ENCODE assay signal across 8 cellular contexts in the genomic region with DNA sequence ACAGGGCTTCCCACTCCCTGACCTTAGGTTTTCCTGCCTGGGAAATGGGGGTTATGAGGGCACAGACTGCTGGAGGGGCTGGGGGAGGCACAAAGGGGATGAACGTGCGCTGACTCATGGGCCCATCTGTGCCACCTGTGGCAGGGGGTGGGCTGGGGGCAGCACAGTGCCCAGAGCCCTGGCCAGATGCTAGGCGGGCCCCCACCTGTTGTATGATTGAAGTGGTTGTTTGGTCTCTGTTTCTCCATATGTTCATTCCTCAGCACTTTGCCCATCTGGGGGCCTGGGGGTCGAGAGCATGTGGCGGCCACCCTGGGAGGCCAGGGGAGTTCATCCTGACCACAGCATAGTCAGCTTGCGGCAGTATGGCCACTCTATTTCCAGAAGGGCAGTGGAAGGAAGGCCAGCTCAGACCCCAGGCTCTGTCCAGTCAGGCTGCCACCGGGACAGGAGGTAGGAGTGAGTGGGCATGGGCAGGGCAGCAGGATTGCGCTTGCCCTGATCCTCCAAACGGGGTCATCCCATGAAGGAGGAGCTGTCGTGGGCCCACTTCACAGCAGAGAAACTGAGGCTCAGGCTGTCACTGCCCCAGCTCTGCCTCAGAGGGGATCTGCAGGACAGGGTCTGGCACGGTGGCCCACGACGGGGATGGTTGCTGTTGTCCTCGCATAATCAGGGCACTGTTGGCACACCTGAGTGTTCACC. TPM values are rescaled to one million over a fixed set of nuclear protein-coding genes. Genes with fewer than 3 reads are reported as not detected.
DNase-seq lines count a peak whose midpoint lies in the region; ATAC-seq and TF ChIP-seq lines count a peak whose summit lies in the region.

No MANE protein-coding gene starts in this region.

- H3K27ac ChIP-seq in HCT116 (ENCODE audit: low read depth, low read length): peak overlapping the region; percentile 83
- H3K27ac ChIP-seq in right atrium auricular region: peak overlapping the region; percentile 97 to 99
- H3K27ac ChIP-seq in skin epidermis: peak overlapping the region; percentile 65 to 97 (median 92)

- DNase-seq in HCT116 (ENCODE audit: low read depth, low spot score): no peak
- DNase-seq in right atrium auricular region (ENCODE audit: low spot score): no peak
- no peak for DNase-seq in cortex of kidney (lab: John Stamatoyannopoulos, UW)
- no peak for DNase-seq in mucosa of gallbladder (ENCODE audit: low spot score)
- DNase-seq in inferior parietal cortex (ENCODE audit: extremely low spot score): no peak
- DNase-seq in NK-92 (lab: John Stamatoyannopoulos, UW; ENCODE audit: unreplicated experiment): no peak

- H3K4me3 ChIP-seq in HCT116 (replicated peaks in 1 of 2; ENCODE audit: low read depth in 1 of 2, low read length in 2 of 2) (peak overlapping the region; percentile 73 to 87), WI38 (ENCODE audit: low read depth, low read length) (peak overlapping the region; percentile 71), right atrium auricular region (peak overlapping the region; percentile 82 to 91), skin epidermis (peak overlapping the region; percentile 65 to 93 (median 78))

- no peak for TF ChIP-seq RAD21 in HCT116 (IDR thresholded peaks at IDR 0.05; ENCODE audit: low read depth)

- H3K9ac ChIP-seq in HCT116 (ENCODE audit: low read length): peak overlapping the region; percentile 87

- peaks cover 22% of the 10 kb centered on the region; the same call in 1 of the 2 replicates for H3K79me2 ChIP-seq in HCT116 (ENCODE audit: insufficient read depth, low read length)

- no peaks in the 10 kb centered on the region for H3K9me2 ChIP-seq in HCT116 (ENCODE audit: insufficient read depth)

- RAD21 ChIA-PET in HCT116 (lab: Charles Lee; ENCODE audit: low non-redundant PET in 1 of 2, low total read pairs in 2 of 2, uncharacterized antibody in 2 of 2, unreplicated experiment in 2 of 2): no interaction called here

- TF ChIP-seq POLR2A in HCT116 (IDR thresholded peaks at IDR 0.05; ENCODE audit: borderline replicate concordance, extremely low read depth, insufficient read depth, insufficient read length): no peak

- H2AFZ ChIP-seq in HCT116 (ENCODE audit: low read depth, low read length, poor library complexity, severe bottlenecking): peak overlapping the region; percentile 18

- no peak for ATAC-seq in HCT116

- H3K27me3 ChIP-seq in HCT116 (ENCODE audit: insufficient read depth, low read length): no peaks in the 10 kb centered on the region
- no peaks in the 10 kb centered on the region for H3K27me3 ChIP-seq in right atrium auricular region

- POLR2A ChIA-PET in HCT116 (lab: Charles Lee): interaction anchor here (1.3 to 1.6 kb wide), 4 partner anchors 7 to 15 kb away, joined by 3 to 7 read pairs (median 4); no protein-coding TSS in a partner anchor

- BruUV-seq in HCT116 (replicated peaks; lab: Mats Ljungman, UMichigan): no TSS peak

- intact Hi-C loops in HCT116 (cut with micrococcal nuclease): no loop called here

- no peaks in the 10 kb centered on the region for H3K9me3 ChIP-seq in HCT116 (ENCODE audit: control insufficient read depth in 1 of 2, insufficient read depth in 1 of 2, low read depth in 1 of 2, low read length in 2 of 2)
- no peaks in the 10 kb centered on the region for H3K9me3 ChIP-seq in right atrium auricular region

- no peak for TF ChIP-seq CTCF in HCT116 (IDR thresholded peaks at IDR 0.05 in 2 of 3, conservative IDR thresholded peaks at IDR 0.05 in 1 of 3; ENCODE audit: borderline replicate concordance in 1 of 3, insufficient read depth in 1 of 3, low read depth in 2 of 3, low read length in 2 of 3)
- no peak for TF ChIP-seq CTCF in WI38 (IDR thresholded peaks at IDR 0.05; ENCODE audit: low read depth, low read length)
- TF ChIP-seq CTCF in right atrium auricular region (IDR thresholded peaks at IDR 0.05): no peak

- H3K4me2 ChIP-seq in HCT116 (ENCODE audit: low read length): peak overlapping the region; percentile 100

- H3K36me3 ChIP-seq in HCT116 (ENCODE audit: control insufficient read depth in 1 of 2, insufficient read depth in 2 of 2, low read length in 2 of 2) (no peaks in the 10 kb centered on the region), right atrium auricular region (no peaks in the 10 kb centered on the region)

- no peaks in the 10 kb centered on the region for H4K20me1 ChIP-seq in HCT116 (ENCODE audit: insufficient read depth)

- CTCF ChIA-PET in HCT116 (lab: Charles Lee): interaction anchor here (0.9 to 1.0 kb wide), 3 partner anchors 15 to 27 kb away, joined by 3 to 4 read pairs (median 3); no protein-coding TSS in a partner anchor

- peaks cover 17 to 25% of the 10 kb centered on the region in 2 experiments for H3K4me1 ChIP-seq in HCT116 (ENCODE audit: control insufficient read depth in 1 of 2, insufficient read depth in 2 of 2, low read length in 2 of 2)
- peaks cover 0 to 51% of the 10 kb centered on the region in 2 donors for H3K4me1 ChIP-seq in right atrium auricular region

TF ChIP-seq in HCT116, 20 proteins besides CTCF, POLR2A, EP300 and RAD21:
- no peak for TF ChIP-seq EZH2 (IDR thresholded peaks at IDR 0.05)
- no peak for TF ChIP-seq FOSL1 (IDR thresholded peaks at IDR 0.05; ENCODE audit: low read depth)
- no peak for TF ChIP-seq EGR1 (IDR thresholded peaks at IDR 0.05; ENCODE audit: low read depth)
- no peak for TF ChIP-seq TCF7L2 (IDR thresholded peaks at IDR 0.05; ENCODE audit: borderline replicate concordance, extremely low read depth, insufficient read depth, insufficient read length)
- no peak for TF ChIP-seq ZNF274 (IDR thresholded peaks at IDR 0.05; ENCODE audit: low read depth, low read length)
- TF ChIP-seq SRF (IDR thresholded peaks at IDR 0.05; ENCODE audit: low read depth): no peak
- TF ChIP-seq ZFX (IDR thresholded peaks at IDR 0.05): no peak
- TF ChIP-seq, protein P1, sequence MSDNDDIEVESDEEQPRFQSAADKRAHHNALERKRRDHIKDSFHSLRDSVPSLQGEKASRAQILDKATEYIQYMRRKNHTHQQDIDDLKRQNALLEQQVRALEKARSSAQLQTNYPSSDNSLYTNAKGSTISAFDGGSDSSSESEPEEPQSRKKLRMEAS (IDR thresholded peaks at IDR 0.05): no peak
- no peak for TF ChIP-seq EZH2phosphoT487 (IDR thresholded peaks at IDR 0.05; ENCODE audit: borderline replicate concordance)
- TF ChIP-seq, protein P2, sequence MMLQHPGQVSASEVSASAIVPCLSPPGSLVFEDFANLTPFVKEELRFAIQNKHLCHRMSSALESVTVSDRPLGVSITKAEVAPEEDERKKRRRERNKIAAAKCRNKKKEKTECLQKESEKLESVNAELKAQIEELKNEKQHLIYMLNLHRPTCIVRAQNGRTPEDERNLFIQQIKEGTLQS (IDR thresholded peaks at IDR 0.05): no peak
- TF ChIP-seq, protein P3, sequence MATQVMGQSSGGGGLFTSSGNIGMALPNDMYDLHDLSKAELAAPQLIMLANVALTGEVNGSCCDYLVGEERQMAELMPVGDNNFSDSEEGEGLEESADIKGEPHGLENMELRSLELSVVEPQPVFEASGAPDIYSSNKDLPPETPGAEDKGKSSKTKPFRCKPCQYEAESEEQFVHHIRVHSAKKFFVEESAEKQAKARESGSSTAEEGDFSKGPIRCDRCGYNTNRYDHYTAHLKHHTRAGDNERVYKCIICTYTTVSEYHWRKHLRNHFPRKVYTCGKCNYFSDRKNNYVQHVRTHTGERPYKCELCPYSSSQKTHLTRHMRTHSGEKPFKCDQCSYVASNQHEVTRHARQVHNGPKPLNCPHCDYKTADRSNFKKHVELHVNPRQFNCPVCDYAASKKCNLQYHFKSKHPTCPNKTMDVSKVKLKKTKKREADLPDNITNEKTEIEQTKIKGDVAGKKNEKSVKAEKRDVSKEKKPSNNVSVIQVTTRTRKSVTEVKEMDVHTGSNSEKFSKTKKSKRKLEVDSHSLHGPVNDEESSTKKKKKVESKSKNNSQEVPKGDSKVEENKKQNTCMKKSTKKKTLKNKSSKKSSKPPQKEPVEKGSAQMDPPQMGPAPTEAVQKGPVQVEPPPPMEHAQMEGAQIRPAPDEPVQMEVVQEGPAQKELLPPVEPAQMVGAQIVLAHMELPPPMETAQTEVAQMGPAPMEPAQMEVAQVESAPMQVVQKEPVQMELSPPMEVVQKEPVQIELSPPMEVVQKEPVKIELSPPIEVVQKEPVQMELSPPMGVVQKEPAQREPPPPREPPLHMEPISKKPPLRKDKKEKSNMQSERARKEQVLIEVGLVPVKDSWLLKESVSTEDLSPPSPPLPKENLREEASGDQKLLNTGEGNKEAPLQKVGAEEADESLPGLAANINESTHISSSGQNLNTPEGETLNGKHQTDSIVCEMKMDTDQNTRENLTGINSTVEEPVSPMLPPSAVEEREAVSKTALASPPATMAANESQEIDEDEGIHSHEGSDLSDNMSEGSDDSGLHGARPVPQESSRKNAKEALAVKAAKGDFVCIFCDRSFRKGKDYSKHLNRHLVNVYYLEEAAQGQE (IDR thresholded peaks at IDR 0.05; ENCODE audit: low read depth): no peak
- TF ChIP-seq CEBPB (IDR thresholded peaks at IDR 0.05; ENCODE audit: low read depth): no peak
TF ChIP-seq in HCT116: peak in this region for 0.

RNA-seq across cellular contexts. Expression of a gene that starts 0.8 kb away (rescaled TPM):
- total RNA-seq in HCT116 (2021; ENCODE audit: unreplicated experiment) (34.4 TPM), right atrium auricular region (10 to 100 TPM; 65.5 to 89.4 TPM), mucosa of gallbladder (75.6 TPM)
- polyA plus RNA-seq in HCT116 (2012): 61.5 and 66.1 TPM in 2 replicates

RNA-seq across cellular contexts. Expression of a gene that starts 38.9 kb away (rescaled TPM):
- total RNA-seq in HCT116 (2021; ENCODE audit: unreplicated experiment) (54.5 TPM), right atrium auricular region (10 to 100 TPM; 21.2 to 46.8 TPM), mucosa of gallbladder (45.2 TPM)
- polyA plus RNA-seq in HCT116 (2012): 78.2 and 88.3 TPM in 2 replicates

RNA-seq across cellular contexts. Expression of a gene that starts 49.0 kb away (rescaled TPM):
- total RNA-seq in HCT116 (2021; ENCODE audit: unreplicated experiment) (24.4 TPM), right atrium auricular region (100 to 1,000 TPM in 1 of 2 donors, 10 to 100 TPM in 1; 61.4 to 132 TPM), mucosa of gallbladder (37.2 TPM)
- 9.6 and 12.3 TPM in 2 replicates for polyA plus RNA-seq in HCT116 (2012)
